20 cellular contexts compared by ENCODE assay signal in the genomic region with DNA sequence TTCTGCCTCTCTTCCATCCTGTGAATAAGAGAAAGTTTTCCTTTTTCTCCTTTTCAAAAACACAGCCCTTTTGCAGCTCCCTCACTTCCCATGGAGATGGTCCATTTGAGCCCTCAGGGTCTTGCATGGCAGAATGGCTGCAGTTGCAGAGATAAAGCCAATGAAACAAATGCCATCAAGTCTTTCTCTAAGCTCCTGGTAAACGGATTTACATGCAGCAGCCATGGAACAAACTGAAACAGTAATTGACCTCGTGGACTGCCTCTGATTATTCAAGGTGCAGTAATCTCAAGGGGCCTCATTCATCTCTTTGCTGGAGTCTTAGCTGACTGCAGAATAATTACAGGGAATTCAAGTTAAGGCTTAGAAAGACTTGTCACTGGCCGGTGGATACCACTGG.
DNase-seq lines count a peak whose midpoint lies in the region; ATAC-seq, FAIRE-seq and TF ChIP-seq lines count a peak whose summit lies in the region.
"Had no signal": no experiment of that assay in that cellular context is flagged by ENCODE, and none has a peak within 500 bp of the region (broad histone marks: within the 10 kb centered on the region; RNA-seq: fewer than 3 reads in every experiment).

No MANE protein-coding gene starts in this region.

- TF ChIP-seq RAD21 in neural cell (conservative IDR thresholded peaks at IDR 0.05): no peak

- no peak for FAIRE-seq in GM12892 (lab: Jason Lieb, UNC)
- FAIRE-seq: GM19239, H1, HepG2, HTR-8/SVneo had no signal

- H3K4me3 ChIP-seq in HAP-1 (no peak overlapping the region), WERI-Rb-1 (ENCODE audit: low read depth, low read length) (no peak overlapping the region), neural cell (ENCODE audit: low read length) (peak overlapping the region; percentile 14)
- H3K4me3 ChIP-seq: BLaER1 treated with 17β-estradiol and CSF1 and Interleukin-3, amounts not matched to agents 10 nM and 100 nM had no signal

- TF ChIP-seq CTCF in WERI-Rb-1 (IDR thresholded peaks at IDR 0.05; ENCODE audit: low read depth, low read length) (no peak), neural cell (IDR thresholded peaks at IDR 0.05; ENCODE audit: poor library complexity, severe bottlenecking) (no peak)

- no peak overlapping the region for H2AFZ ChIP-seq in neural cell (ENCODE audit: low read depth, low read length)

- no peak overlapping the region for H3K4me2 ChIP-seq in neural cell (ENCODE audit: low read length)
- H3K4me2 ChIP-seq: BLaER1 treated with 17β-estradiol and CSF1 and Interleukin-3, amounts not matched to agents 10 nM and 100 nM had no signal

- in situ Hi-C loops in HAP-1 (cut with MboI; ENCODE audit: low sequenced_read_pairs): no loop called here

- H3K36me3 ChIP-seq in HAP-1 (replicated peaks) (no peaks in the 10 kb centered on the region), WERI-Rb-1 (no peaks in the 10 kb centered on the region), neural cell (ENCODE audit: insufficient read depth, low read length) (no peaks in the 10 kb centered on the region)
- H3K36me3 ChIP-seq: BLaER1 treated with 17β-estradiol and CSF1 and Interleukin-3, amounts not matched to agents 10 nM and 100 nM had no signal

- H3K27ac ChIP-seq in WERI-Rb-1 (peak overlapping the region; percentile 24; the same call in 1 of the 2 replicates), neural cell (ENCODE audit: low read length) (no peak overlapping the region)
- H3K27ac ChIP-seq: BLaER1 treated with 17β-estradiol and CSF1 and Interleukin-3, amounts not matched to agents 10 nM and 100 nM had no signal

- H4K20me1 ChIP-seq in neural cell (ENCODE audit: insufficient read depth): no peaks in the 10 kb centered on the region
- H4K20me1 ChIP-seq: BLaER1 treated with 17β-estradiol and CSF1 and Interleukin-3, amounts not matched to agents 10 nM and 100 nM had no signal

- H3K9ac ChIP-seq in neural cell (ENCODE audit: low read length): no peak overlapping the region
- H3K9ac ChIP-seq: BLaER1 treated with 17β-estradiol and CSF1 and Interleukin-3, amounts not matched to agents 10 nM and 100 nM had no signal

- no peak for TF ChIP-seq EP300 in neural cell (conservative IDR thresholded peaks at IDR 0.05; ENCODE audit: poor library complexity, severe bottlenecking)

- H3K9me3 ChIP-seq in HAP-1 (no peaks in the 10 kb centered on the region), WERI-Rb-1 (ENCODE audit: severe bottlenecking) (no peaks in the 10 kb centered on the region), neural cell (ENCODE audit: low read length) (no peaks in the 10 kb centered on the region)

- no peaks in the 10 kb centered on the region for H3K79me2 ChIP-seq in neural cell (replicated peaks; ENCODE audit: insufficient read depth, low read length)

- TF ChIP-seq POLR2A in GM12892 (IDR thresholded peaks at IDR 0.05; ENCODE audit: low read depth, low read length): no peak

- no peak for ATAC-seq in esophagus mucosa
- ATAC-seq: HepG2 had no signal

- H3K27me3 ChIP-seq in HAP-1 (ENCODE audit: low read depth): no peaks in the 10 kb centered on the region
- no peaks in the 10 kb centered on the region for H3K27me3 ChIP-seq in WERI-Rb-1 (ENCODE audit: insufficient read depth, low read depth, severe bottlenecking)
- H3K27me3 ChIP-seq in neural cell (ENCODE audit: insufficient read depth, low read depth, low read length): no peaks in the 10 kb centered on the region
- H3K27me3 ChIP-seq: BLaER1 treated with 17β-estradiol and CSF1 and Interleukin-3, amounts not matched to agents 10 nM and 100 nM had no signal

- no peaks in the 10 kb centered on the region for H3F3A ChIP-seq in neural cell (ENCODE audit: insufficient read depth, low read length, poor library complexity, severe bottlenecking)

- H3K9me2 ChIP-seq in neural cell (ENCODE audit: insufficient read depth, low read length): no peaks in the 10 kb centered on the region

- peak; percentile 51 for DNase-seq in D341Med (ENCODE audit: low spot score)
- DNase-seq in HAP-1 (ENCODE audit: low spot score in 2 of 2): peak; percentile 9 to 20
- peak; percentile 72 for DNase-seq in WERI-Rb-1
- no peak for DNase-seq in mesenteric fat pad (ENCODE audit: low spot score)
- no peak for DNase-seq in stimulated activated CD4-positive, alpha-beta T cell treated with anti-CD3 and anti-CD28 coated beads, Interleukin-4, amount 100 ng/mL, for 1 hour
- no peak for DNase-seq in GM12892 (ENCODE audit: insufficient read length)
- DNase-seq: ACHN; CD4-positive, CD25-positive, alpha-beta regulatory T cell; DMS153; DMS79 treated with DMSO at 0.1 percent for 48 hours; GDM1; HCEC 1CT; HFFc6 had no signal

- 0 out of 2 replicates have a peak, but pooled peaks cover 2% of the 10 kb centered on the region for H3K4me1 ChIP-seq in HAP-1
- H3K4me1 ChIP-seq: BLaER1 treated with 17β-estradiol and CSF1 and Interleukin-3, amounts not matched to agents 10 nM and 100 nM had no signal

TF ChIP-seq in neural cell, 6 proteins besides CTCF, POLR2A, EP300 and RAD21:
- TF ChIP-seq MXI1 (conservative IDR thresholded peaks at IDR 0.05; ENCODE audit: poor library complexity, severe bottlenecking) (no peak), POLR2AphosphoS5 (IDR thresholded peaks at IDR 0.05) (no peak)
TF ChIP-seq in neural cell: peak in this region for 0.

Comparison
In these comparisons a context has a peak if more than half of its experiments do, and no peak if none do; other contexts are left out.
1. DNase-seq: peak in D341Med (single experiment), HAP-1 (2 of 2) and WERI-Rb-1 (single experiment); none in mesenteric fat pad (single experiment), stimulated activated CD4-positive, alpha-beta T cell treated with anti-CD3 and anti-CD28 coated beads, Interleukin-4, amount 100 ng/mL, for 1 hour (single experiment) and GM12892 (single experiment).